Comparison of ENCODE assay signal across 18 cellular contexts in genomic region chr16:67736858-67737257, GRCh38.
"Had no signal": no experiment of that assay in that cellular context is flagged by ENCODE, and none has a peak within 500 bp of the region (broad histone marks: within the 10 kb centered on the region; RNA-seq: fewer than 3 reads in every experiment).

No MANE protein-coding gene starts in this region.

- H3K4me1 Mint-ChIP-seq: nephron had no signal

- H3K27ac Mint-ChIP-seq: activated T-cell treated with anti-CD3 and anti-CD28 coated beads, Interleukin-2, amount 50 U/mL, for 72 hours; effector memory CD8-positive, alpha-beta T cell; nephron; progenitor cell of endocrine pancreas had no signal

- H3K27me3 ChIP-seq: right atrium auricular region, transverse colon had no signal

- H3K27me3 Mint-ChIP-seq: activated CD8-positive, alpha-beta T cell treated with anti-CD3 and anti-CD28 coated beads for 36 hours; activated naive CD8-positive, alpha-beta T cell treated with anti-CD3 and anti-CD28 coated beads, Interleukin-2, amount 10 ng/mL, durations not matched to agents 7 days and 5 days; effector memory CD8-positive, alpha-beta T cell; progenitor cell of endocrine pancreas had no signal

- DNase-seq: activated CD4-positive, alpha-beta T cell treated with anti-CD3 and anti-CD28 coated beads for 4 hours; activated CD8-positive, alpha-beta T cell treated with anti-CD3 and anti-CD28 coated beads for 36 hours; activated gamma-delta T cell; activated naive CD8-positive, alpha-beta T cell treated with anti-CD3 and anti-CD28 coated beads, Interleukin-2, amount 10 ng/mL, durations not matched to agents 7 days and 5 days; activated T-cell treated with anti-CD3 and anti-CD28 coated beads, Interleukin-2, amount 50 U/mL, for 72 hours; anterior cingulate cortex; cerebellar nuclear complex; dermis blood vessel endothelial cell; effector memory CD8-positive, alpha-beta T cell; mesendoderm; stimulated activated CD4-positive, alpha-beta T cell treated with anti-CD3 and anti-CD28 coated beads, Interleukin-15, amount 100 ng/mL, for 24 hours; stimulated activated CD4-positive, alpha-beta T cell treated with anti-CD3 and anti-CD28 coated beads, Interleukin-4, amount 100 ng/mL, for 1 hour; stimulated activated naive CD4-positive, alpha-beta T cell treated with Interleukin-2 at 50 U/mL for 16 hours; T-helper 2 cell; transverse colon had no signal

- H3K4me3 Mint-ChIP-seq: activated CD8-positive, alpha-beta T cell treated with anti-CD3 and anti-CD28 coated beads for 36 hours; activated naive CD8-positive, alpha-beta T cell treated with anti-CD3 and anti-CD28 coated beads, Interleukin-2, amount 10 ng/mL, durations not matched to agents 7 days and 5 days; activated T-cell treated with anti-CD3 and anti-CD28 coated beads, Interleukin-2, amount 50 U/mL, for 72 hours; effector memory CD8-positive, alpha-beta T cell; nephron had no signal

- H3K4me3 ChIP-seq: right atrium auricular region, transverse colon had no signal

- H3K4me1 ChIP-seq: right atrium auricular region, transverse colon had no signal

- ATAC-seq: activated CD8-positive, alpha-beta T cell treated with anti-CD3 and anti-CD28 coated beads for 36 hours; activated T-cell treated with anti-CD3 and anti-CD28 coated beads, Interleukin-2, amount 50 U/mL, for 72 hours; effector memory CD8-positive, alpha-beta T cell had no signal

- H3K27ac ChIP-seq: right atrium auricular region, transverse colon had no signal

- H3K9me3 ChIP-seq: right atrium auricular region, transverse colon had no signal

- H3K9me3 Mint-ChIP-seq: activated CD8-positive, alpha-beta T cell treated with anti-CD3 and anti-CD28 coated beads for 36 hours; activated naive CD8-positive, alpha-beta T cell treated with anti-CD3 and anti-CD28 coated beads, Interleukin-2, amount 10 ng/mL, durations not matched to agents 7 days and 5 days; activated T-cell treated with anti-CD3 and anti-CD28 coated beads, Interleukin-2, amount 50 U/mL, for 72 hours; effector memory CD8-positive, alpha-beta T cell; nephron had no signal
